ENCODE assay signal across 10 cellular contexts in genomic region chr3:9401986-9402385, GRCh38. TPM values are rescaled to one million over a fixed set of nuclear protein-coding genes. Genes with fewer than 3 reads are reported as not detected.
DNase-seq lines count a peak whose midpoint lies in the region; ATAC-seq and TF ChIP-seq lines count a peak whose summit lies in the region.
"Had no signal": no experiment of that assay in that cellular context is flagged by ENCODE, and none has a peak within 500 bp of the region (broad histone marks: within the 10 kb centered on the region; RNA-seq: fewer than 3 reads in every experiment).

No MANE protein-coding gene starts in this region.

- H3K27ac Mint-ChIP-seq in activated naive CD8-positive, alpha-beta T cell, result no peak overlapping the region
- no peak overlapping the region for H3K27ac Mint-ChIP-seq in activated naive CD8-positive, alpha-beta T cell treated with anti-CD3 and anti-CD28 coated beads for 36 hours

- WGBS in tibial nerve, 2 donors, result 28 to 36% methylated on average over 4 of the region's 4 CpGs

- H3K36me3 Mint-ChIP-seq in activated naive CD8-positive, alpha-beta T cell, result peaks cover 7% of the 10 kb centered on the region
- H3K36me3 Mint-ChIP-seq in activated naive CD8-positive, alpha-beta T cell treated with anti-CD3 and anti-CD28 coated beads for 36 hours, result peaks cover 39% of the 10 kb centered on the region

- peak overlapping the region; percentile 52 for H3K4me3 Mint-ChIP-seq in activated naive CD8-positive, alpha-beta T cell
- no peak overlapping the region for H3K4me3 Mint-ChIP-seq in activated naive CD8-positive, alpha-beta T cell treated with anti-CD3 and anti-CD28 coated beads for 36 hours

- ATAC-seq in HG02973 (IDR thresholded peaks at IDR 0.05; ENCODE audit: unreplicated experiment), result no peak
- ATAC-seq in GM19328 (IDR thresholded peaks at IDR 0.05; ENCODE audit: unreplicated experiment), result no peak

- no peak for TF ChIP-seq CTCF in tibial nerve (IDR thresholded peaks at IDR 0.05)

- no peak for DNase-seq in activated naive CD8-positive, alpha-beta T cell treated with anti-CD3 and anti-CD28 coated beads for 36 hours
- DNase-seq in adipocyte (ENCODE audit: low read depth) (peak; percentile 24), iris pigment epithelial cell (ENCODE audit: low read depth) (peak; percentile 15), tibial nerve (ENCODE audit: low spot score in 2 of 2) (no peak), globus pallidus (ENCODE audit: low spot score) (no peak)
- DNase-seq: activated CD4-positive, alpha-beta T cell treated with anti-CD3 and anti-CD28 coated beads for 48 hours; posterior cingulate gyrus had no signal

- H3K4me1 ChIP-seq in adipocyte (ENCODE audit: control insufficient read depth, insufficient read depth, low read length), result peaks cover 64% of the 10 kb centered on the region
- H3K4me1 ChIP-seq in tibial nerve, result peaks cover 4 to 81% (median 63%) of the 10 kb centered on the region in 4 donors

- H3K9me3 ChIP-seq in adipocyte (ENCODE audit: control insufficient read depth, low read length) (no peaks in the 10 kb centered on the region), tibial nerve (no peaks in the 10 kb centered on the region)

- no peaks in the 10 kb centered on the region for H3K27me3 Mint-ChIP-seq in activated naive CD8-positive, alpha-beta T cell
- no peaks in the 10 kb centered on the region for H3K27me3 Mint-ChIP-seq in activated naive CD8-positive, alpha-beta T cell treated with anti-CD3 and anti-CD28 coated beads for 36 hours

- H3K4me1 Mint-ChIP-seq in activated naive CD8-positive, alpha-beta T cell (ENCODE audit: low read depth), result peaks cover 78% of the 10 kb centered on the region
- peaks cover 56% of the 10 kb centered on the region for H3K4me1 Mint-ChIP-seq in activated naive CD8-positive, alpha-beta T cell treated with anti-CD3 and anti-CD28 coated beads for 36 hours

- no peaks in the 10 kb centered on the region for H3K36me3 ChIP-seq in adipocyte (ENCODE audit: control insufficient read depth, insufficient read depth, low read length, severe bottlenecking)
- H3K36me3 ChIP-seq in tibial nerve, result no peaks in the 10 kb centered on the region

- no peaks in the 10 kb centered on the region for H3K27me3 ChIP-seq in adipocyte (replicated peaks; ENCODE audit: control insufficient read depth, insufficient read depth, low read length)
- no peaks in the 10 kb centered on the region for H3K27me3 ChIP-seq in tibial nerve

- TF ChIP-seq EP300 in tibial nerve (IDR thresholded peaks at IDR 0.05), result no peak

- no peak for TF ChIP-seq POLR2A in tibial nerve (IDR thresholded peaks at IDR 0.05)

- peak overlapping the region; percentile 100 for H3K9ac ChIP-seq in adipocyte (ENCODE audit: low read length)

- H3K4me3 ChIP-seq in adipocyte (ENCODE audit: low read length), result peak overlapping the region; percentile 96
- H3K4me3 ChIP-seq in tibial nerve, result no peak overlapping the region

- H3K9me3 Mint-ChIP-seq in activated naive CD8-positive, alpha-beta T cell (ENCODE audit: low read depth), result no peaks in the 10 kb centered on the region
- no peaks in the 10 kb centered on the region for H3K9me3 Mint-ChIP-seq in activated naive CD8-positive, alpha-beta T cell treated with anti-CD3 and anti-CD28 coated beads for 36 hours

- peak overlapping the region in 3 of 4 donors; percentile 44 to 100 (median 99) for H3K27ac ChIP-seq in tibial nerve

RNA-seq across cellular contexts. Expression of gene SETD5, which starts 4.6 kb away (rescaled TPM):
- total RNA-seq in activated naive CD8-positive, alpha-beta T cell treated with anti-CD3 and anti-CD28 coated beads for 36 hours, result 100 to 1,000 TPM; 104 to 112 TPM
- total RNA-seq in tibial nerve, result 100 to 1,000 TPM in 3 of 4 donors, 10 to 100 TPM in 1; 96.9 to 130 (median 115) TPM

RNA-seq across cellular contexts. Expression of gene THUMPD3, which starts 39.1 kb away (rescaled TPM):
- 10 to 100 TPM; 62.5 to 63.8 TPM for total RNA-seq in activated naive CD8-positive, alpha-beta T cell treated with anti-CD3 and anti-CD28 coated beads for 36 hours
- 10 to 100 TPM; 21.6 to 42.6 (median 30.5) TPM for total RNA-seq in tibial nerve

Comparison
In these comparisons a context has a peak if more than half of its experiments do, and no peak if none do; other contexts are left out.
1. DNase-seq: peak in adipocyte (single experiment) and iris pigment epithelial cell (single experiment); none in activated naive CD8-positive, alpha-beta T cell treated with anti-CD3 and anti-CD28 coated beads for 36 hours (single experiment), tibial nerve (0 of 2) and globus pallidus (single experiment).